12 cellular contexts compared by ENCODE assay signal in genomic region chr1:36349839-36350238, GRCh38. TPM values are rescaled to one million over a fixed set of nuclear protein-coding genes. Genes with fewer than 3 reads are reported as not detected.
A peak's percentile ranks its signal among the peaks of the same experiment; 100 is the strongest.
DNase-seq lines count a peak whose midpoint lies in the region; ATAC-seq, FAIRE-seq and TF ChIP-seq lines count a peak whose summit lies in the region.
"Had no signal": no experiment of that assay in that cellular context is flagged by ENCODE, and none has a peak within 500 bp of the region (broad histone marks: within the 10 kb centered on the region; RNA-seq: fewer than 3 reads in every experiment).

No MANE protein-coding gene starts in this region.

- no peak overlapping the region for H3K27ac Mint-ChIP-seq in GM23338

- H3K9ac ChIP-seq in GM12878 (ENCODE audit: control insufficient read depth, insufficient read depth, low read length) (peak overlapping the region; percentile 28; the same call in 1 of the 2 replicates), subcutaneous abdominal adipose tissue (ENCODE audit: low read length in 5 of 5) (peak overlapping the region in 4 of 5 donors; percentile 2 to 55 (median 33))

- TF ChIP-seq EP300 in GM12878 (IDR thresholded peaks at IDR 0.05; ENCODE audit: borderline replicate concordance in 1 of 2, control insufficient read depth in 1 of 2, low read depth in 2 of 2, low read length in 2 of 2), result no peak

- CTCF ChIA-PET in GM12878 (lab: Yijun Ruan, JAX), result interaction anchor here (0.5 to 13.5 kb wide), 8 partner anchors 17 to 510 kb away, joined by 3 to 157 read pairs (median 4); partner anchors contain the start of gene STK40

- no peak for FAIRE-seq in GM12878 (lab: Jason Lieb, UNC)
- FAIRE-seq: H1 had no signal

- H2AFZ ChIP-seq in GM12878 (ENCODE audit: control insufficient read depth, low read depth, low read length) (no peak overlapping the region), GM23338 (no peak overlapping the region)

- no peak overlapping the region for H3K4me3 Mint-ChIP-seq in GM23338
- H3K4me3 Mint-ChIP-seq: nephron had no signal

- BruUV-seq in GM12878 (replicated peaks; lab: Mats Ljungman, UMichigan), result no TSS peak

- H3K27me3 Mint-ChIP-seq in GM23338 (ENCODE audit: insufficient read depth, low read depth, poor library complexity), result peaks cover 4% of the 10 kb centered on the region

- H3K4me3 ChIP-seq in GM12878, result no peak overlapping the region
- no peak overlapping the region for H3K4me3 ChIP-seq in subcutaneous abdominal adipose tissue (ENCODE audit: low read depth in 1 of 5, low read length in 5 of 5)
- H3K4me3 ChIP-seq in GM23338, result no peak overlapping the region
- H3K4me3 ChIP-seq: cardiac muscle cell had no signal

- no peak for TF ChIP-seq RAD21 in GM12878 (IDR thresholded peaks at IDR 0.05; ENCODE audit: insufficient read depth, low read depth, low read length)

- H3K4me2 ChIP-seq in GM12878 (ENCODE audit: control insufficient read depth, insufficient read depth) (peak overlapping the region; percentile 71), GM23338 (no peak overlapping the region)

- H4K20me1 ChIP-seq in GM12878 (ENCODE audit: control insufficient read depth, insufficient read depth) (no peaks in the 10 kb centered on the region), GM23338 (replicated peaks; ENCODE audit: insufficient read depth) (no peaks in the 10 kb centered on the region)

- SMC1A ChIA-PET in GM12878 (lab: Charles Lee; ENCODE audit: uncharacterized antibody, unreplicated experiment), result interaction anchor here (1.0 to 3.6 kb wide), 7 partner anchors 10 to 72 kb away, joined by 4 to 24 read pairs (median 6); partner anchors contain the start of gene LSM10

- H3K4me1 Mint-ChIP-seq in GM23338, result peaks cover 13% of the 10 kb centered on the region

- H3K4me1 ChIP-seq in GM12878 (ENCODE audit: control insufficient read depth, insufficient read depth, low read length) (peaks cover 37% of the 10 kb centered on the region), subcutaneous abdominal adipose tissue (ENCODE audit: control insufficient read depth in 5 of 5, insufficient read depth in 5 of 5, low read length in 5 of 5) (peaks cover 7 to 43% (median 36%) of the 10 kb centered on the region in 5 donors), GM23338 (ENCODE audit: insufficient read depth) (peaks cover 5% of the 10 kb centered on the region; the same call in 1 of the 2 replicates)

- H3K27me3 ChIP-seq in GM12878 (replicated peaks in 1 of 2; ENCODE audit: control insufficient read depth in 2 of 2, insufficient read depth in 2 of 2, low read length in 1 of 2), result no peaks in the 10 kb centered on the region
- H3K27me3 ChIP-seq in subcutaneous abdominal adipose tissue (ENCODE audit: control insufficient read depth in 5 of 5, insufficient read depth in 4 of 5, low read length in 5 of 5), result no peaks in the 10 kb centered on the region
- H3K27me3 ChIP-seq in GM23338 (ENCODE audit: insufficient read depth), result no peaks in the 10 kb centered on the region
- H3K27me3 ChIP-seq: cardiac muscle cell had no signal

- H3K36me3 Mint-ChIP-seq in GM23338 (ENCODE audit: low read depth), result peaks cover 48% of the 10 kb centered on the region

- H3K36me3 ChIP-seq in KOPT-K1 (ENCODE audit: insufficient read depth, low read length) (peaks cover 58% of the 10 kb centered on the region), GM12878 (ENCODE audit: control insufficient read depth in 2 of 2, insufficient read depth in 2 of 2, low read length in 1 of 2) (peaks cover 18 to 22% of the 10 kb centered on the region in 2 experiments; a peak in 3 of 4 replicates), subcutaneous abdominal adipose tissue (ENCODE audit: control insufficient read depth in 5 of 5, insufficient read depth in 5 of 5, low read length in 5 of 5) (peaks cover 0 to 83% (median 73%) of the 10 kb centered on the region in 5 donors), GM23338 (ENCODE audit: insufficient read depth) (peaks cover 8% of the 10 kb centered on the region; the same call in 1 of the 2 replicates)

- intact Hi-C loops in GM12878 (cut with micrococcal nuclease; ENCODE audit: unreplicated experiment), result loop anchor here (2.0 kb wide), 1 partner anchor 19 kb away; no protein-coding TSS in a partner anchor
- intact Hi-C loops in left ventricle myocardium superior (cut with micrococcal nuclease), result no loop called here

- ATAC-seq in GM12878 (no peak; the same call in 2 of the 3 replicates), left ventricle myocardium superior (peak; percentile 38), GM23338 (no peak; the same call in 2 of the 3 replicates)

- 94% methylated on average over 16 of the region's 16 CpGs for WGBS in GM12878 (ENCODE audit: insufficient coverage, insufficient replicate concordance, low lambda C conversion rate, missing lambda C conversion rate)

- peak overlapping the region; percentile 45 for H3K27ac ChIP-seq in KOPT-K1 (ENCODE audit: low read depth, low read length, poor library complexity, severe bottlenecking)
- peak overlapping the region; percentile 79 for H3K27ac ChIP-seq in GM12878 (ENCODE audit: control insufficient read depth, insufficient read depth)
- peak overlapping the region; percentile 80 for H3K27ac ChIP-seq in subcutaneous abdominal adipose tissue (ENCODE audit: low read depth, low read length)
- no peak overlapping the region for H3K27ac ChIP-seq in GM23338 (ENCODE audit: low read depth)
- H3K27ac ChIP-seq: cardiac muscle cell had no signal

- DNase-seq in GM12878 (ENCODE audit: low read depth, low spot score), result no peak
- DNase-seq in left ventricle myocardium superior, result peak; percentile 45
- DNase-seq in Kasumi-1 (lab: John Stamatoyannopoulos, UW), result no peak
- no peak for DNase-seq in GM23338 (ENCODE audit: low spot score)
- DNase-seq in DMS114 treated with DMSO at 0.1 percent for 48 hours (lab: John Stamatoyannopoulos, UW; ENCODE audit: unreplicated experiment), result no peak
- DNase-seq: DMS79, hippocampal formation had no signal

- H3K9me2 ChIP-seq in GM23338 (ENCODE audit: insufficient read depth), result no peaks in the 10 kb centered on the region

- in situ Hi-C loops in GM12878 (cut with MboI), result loop anchor here (5.0 kb wide), 1 partner anchor 72 kb away; no protein-coding TSS in a partner anchor

- H3K9me3 Mint-ChIP-seq in GM23338, result no peaks in the 10 kb centered on the region
- H3K9me3 Mint-ChIP-seq: nephron had no signal

- H3F3A ChIP-seq in GM23338 (replicated peaks; ENCODE audit: low read depth), result no peaks in the 10 kb centered on the region

- POLR2A ChIA-PET in GM12878 (lab: Charles Lee), result interaction anchor here (0.5 to 2.6 kb wide), 9 partner anchors 17 to 126 kb away, joined by 3 to 15 read pairs (median 4); no protein-coding TSS in a partner anchor

- H3K79me2 ChIP-seq in GM12878 (ENCODE audit: control insufficient read depth, insufficient read depth, low read length), result no peaks in the 10 kb centered on the region; the same call in 1 of the 2 replicates
- no peaks in the 10 kb centered on the region for H3K79me2 ChIP-seq in GM23338 (replicated peaks; ENCODE audit: insufficient read depth)

- TF ChIP-seq POLR2A in GM12878 (IDR thresholded peaks at IDR 0.05; ENCODE audit: low read depth, low read length), result no peak

- TF ChIP-seq CTCF in GM12878 (IDR thresholded peaks at IDR 0.05 in 2 of 3, conservative IDR thresholded peaks at IDR 0.05 in 1 of 3; ENCODE audit: control insufficient read depth in 2 of 3, extremely low read depth in 1 of 3, insufficient read depth in 1 of 3, low read depth in 3 of 3, low read length in 3 of 3) (no peak), GM23338 (conservative IDR thresholded peaks at IDR 0.05; ENCODE audit: low read depth in 2 of 2) (no peak)

- H3K9me3 ChIP-seq in KOPT-K1 (ENCODE audit: insufficient read depth, low read length, poor library complexity, severe bottlenecking) (no peaks in the 10 kb centered on the region), GM12878 (replicated peaks; ENCODE audit: control insufficient read depth, insufficient read depth, low read length) (no peaks in the 10 kb centered on the region), subcutaneous abdominal adipose tissue (ENCODE audit: control insufficient read depth in 5 of 5, low read length in 5 of 5) (no peaks in the 10 kb centered on the region)

- RAD21 ChIA-PET in GM12878 (lab: Charles Lee; ENCODE audit: unreplicated experiment), result interaction anchor here (1.5 to 2.9 kb wide), 4 partner anchors 19 to 70 kb away, joined by 3 to 17 read pairs (median 10); partner anchors contain the start of gene STK40

RNA-seq across cellular contexts. Expression of gene EVA1B, which starts 26.4 kb away (rescaled TPM):
- total RNA-seq in GM12878 (2013; cell fraction: nucleolus; rRNA removed), result 1.2 TPM in 1 of 2 replicates, not detected in the other
- total RNA-seq in GM12878 (2014; rRNA removed), result 6.4 and 6.9 TPM in 2 replicates
- 0.32 and 0.45 TPM in 2 replicates for total RNA-seq in GM12878 (2014; rRNA removed; fragmentation: Illumina TruSeq; extraction: Trizol)
- 5.3 and 6.1 TPM in 2 replicates for total RNA-seq in GM12878 (2021)
- polyA plus RNA-seq in GM12878 (2011; ENCODE audit: low read depth), result 2.1 TPM
- polyA plus RNA-seq in GM12878 (2011; rRNA removed), result 0.58 TPM in 1 of 2 replicates, not detected in the other
- 1.5 and 2.1 TPM in 2 replicates for polyA plus RNA-seq in GM12878 (2011; cell fraction: cytosol; rRNA removed)
- 1.0 TPM in 2 replicates for polyA plus RNA-seq in GM12878 (2011; cell fraction: nucleus; rRNA removed)
- polyA plus RNA-seq in GM12878 (2012), result 9.5 and 12.8 TPM in 2 replicates
- not detected in 2 replicates for polyA plus RNA-seq in GM12878 (2014; fragmentation: Illumina TruSeq; extraction: Trizol)
- under 1 TPM in 1 of 2 experiments, not detected in 1; 0.15 TPM for polyA plus RNA-seq in GM12878 (2014; fragmentation: Nextera tagmentation; extraction: Ambion mirVana)
- polyA plus RNA-seq in GM12878 (2014; rRNA removed), result 3.4 and 6.7 TPM in 2 replicates
- polyA plus RNA-seq in GM12878 (2016; fragmentation: Nextera tagmentation; extraction: Ambion mirVana), result 1 to 10 TPM; 2.7 to 3.2 TPM
- polyA minus RNA-seq in GM12878 (2011; rRNA and poly(A)+ RNA removed), result 0.21 TPM in 1 of 2 replicates, not detected in the other
- polyA minus RNA-seq in GM12878 (2011; cell fraction: cytosol; rRNA and poly(A)+ RNA removed), result not detected in 2 replicates
- not detected in 2 replicates for polyA minus RNA-seq in GM12878 (2011; cell fraction: nucleus; rRNA and poly(A)+ RNA removed)
- total RNA-seq in left ventricle myocardium superior, result 10.8 TPM
- 27.1 and 27.3 TPM in 2 replicates for total RNA-seq in GM23338 (2014; rRNA removed; shearing (Covaris generic))
- 9.2 and 11.5 TPM in 2 replicates for polyA plus RNA-seq in GM23338 (2016; fragmentation: Nextera tagmentation; extraction: Ambion mirVana)

RNA-seq across cellular contexts. Expression of gene STK40, which starts 35.9 kb away (rescaled TPM):
- total RNA-seq in GM12878 (2013; cell fraction: nucleolus; rRNA removed), result 12.2 and 12.4 TPM in 2 replicates
- total RNA-seq in GM12878 (2014; rRNA removed), result 26.5 and 30.1 TPM in 2 replicates
- total RNA-seq in GM12878 (2014; rRNA removed; fragmentation: Illumina TruSeq; extraction: Trizol), result 13.6 and 14.3 TPM in 2 replicates
- 51.0 and 57.0 TPM in 2 replicates for total RNA-seq in GM12878 (2021)
- 11.9 TPM for polyA plus RNA-seq in GM12878 (2011; ENCODE audit: low read depth)
- polyA plus RNA-seq in GM12878 (2011; rRNA removed), result 17.2 and 29.0 TPM in 2 replicates
- polyA plus RNA-seq in GM12878 (2011; cell fraction: cytosol; rRNA removed), result 22.6 and 24.0 TPM in 2 replicates
- polyA plus RNA-seq in GM12878 (2011; cell fraction: nucleus; rRNA removed), result 20.1 and 24.6 TPM in 2 replicates
- 27.7 and 29.5 TPM in 2 replicates for polyA plus RNA-seq in GM12878 (2012)
- 11.6 and 28.4 TPM in 2 replicates for polyA plus RNA-seq in GM12878 (2014; fragmentation: Illumina TruSeq; extraction: Trizol)
- polyA plus RNA-seq in GM12878 (2014; fragmentation: Nextera tagmentation; extraction: Ambion mirVana), result 1 to 10 TPM in 1 of 2 experiments, under 1 TPM in 1; 0.27 to 2.1 TPM
- 37.0 and 40.6 TPM in 2 replicates for polyA plus RNA-seq in GM12878 (2014; rRNA removed)
- polyA plus RNA-seq in GM12878 (2016; fragmentation: Nextera tagmentation; extraction: Ambion mirVana), result 10 to 100 TPM; 39.8 to 41.7 TPM
- 22.2 and 22.4 TPM in 2 replicates for polyA minus RNA-seq in GM12878 (2011; rRNA and poly(A)+ RNA removed)
- polyA minus RNA-seq in GM12878 (2011; cell fraction: cytosol; rRNA and poly(A)+ RNA removed), result 7.1 and 7.5 TPM in 2 replicates
- polyA minus RNA-seq in GM12878 (2011; cell fraction: nucleus; rRNA and poly(A)+ RNA removed), result 3.3 and 5.7 TPM in 2 replicates
- total RNA-seq in left ventricle myocardium superior, result 78.4 TPM
- 20.0 and 20.2 TPM in 2 replicates for total RNA-seq in GM23338 (2014; rRNA removed; shearing (Covaris generic))
- 8.1 and 8.5 TPM in 2 replicates for polyA plus RNA-seq in GM23338 (2016; fragmentation: Nextera tagmentation; extraction: Ambion mirVana)

RNA-seq across cellular contexts. Expression of gene SH3D21, which starts 43.7 kb away (rescaled TPM):
- total RNA-seq in GM12878 (2013; cell fraction: nucleolus; rRNA removed), result 31.8 and 32.6 TPM in 2 replicates
- total RNA-seq in GM12878 (2014; rRNA removed) (1.9 and 3.2 TPM in 2 replicates), GM12878 (2014; rRNA removed; fragmentation: Illumina TruSeq; extraction: Trizol) (2.1 and 2.4 TPM in 2 replicates), GM12878 (2021) (4.9 and 5.5 TPM in 2 replicates), left ventricle myocardium superior (1.1 TPM)
- 17.9 TPM for polyA plus RNA-seq in GM12878 (2011; ENCODE audit: low read depth)
- polyA plus RNA-seq in GM12878 (2011; rRNA removed) (2.1 and 2.5 TPM in 2 replicates), GM12878 (2014; fragmentation: Illumina TruSeq; extraction: Trizol) (2.3 and 5.1 TPM in 2 replicates), GM12878 (2014; fragmentation: Nextera tagmentation; extraction: Ambion mirVana) (under 1 TPM; 0.06 to 0.11 TPM), GM12878 (2014; rRNA removed) (5.7 and 5.9 TPM in 2 replicates), GM12878 (2016; fragmentation: Nextera tagmentation; extraction: Ambion mirVana) (1 to 10 TPM in 1 of 2 experiments, under 1 TPM in 1; 0.19 to 2.1 TPM), GM23338 (2016; fragmentation: Nextera tagmentation; extraction: Ambion mirVana) (3.1 and 3.7 TPM in 2 replicates)
- 1.9 and 2.3 TPM in 2 replicates for polyA plus RNA-seq in GM12878 (2011; cell fraction: cytosol; rRNA removed)
- polyA plus RNA-seq in GM12878 (2011; cell fraction: nucleus; rRNA removed), result 24.3 and 33.9 TPM in 2 replicates
- 17.2 and 21.1 TPM in 2 replicates for polyA plus RNA-seq in GM12878 (2012)
- 0.88 and 4.3 TPM in 2 replicates for polyA minus RNA-seq in GM12878 (2011; rRNA and poly(A)+ RNA removed)
- polyA minus RNA-seq in GM12878 (2011; cell fraction: cytosol; rRNA and poly(A)+ RNA removed), result 0.62 and 1.7 TPM in 2 replicates
- polyA minus RNA-seq in GM12878 (2011; cell fraction: nucleus; rRNA and poly(A)+ RNA removed), result 4.8 and 7.2 TPM in 2 replicates
- 4.4 and 6.3 TPM in 2 replicates for total RNA-seq in GM23338 (2014; rRNA removed; shearing (Covaris generic))

RNA-seq across cellular contexts. Expression of gene LSM10, which starts 47.9 kb away (rescaled TPM):
- total RNA-seq in GM12878 (2013; cell fraction: nucleolus; rRNA removed), result 4.2 and 6.5 TPM in 2 replicates
- 43.3 and 48.3 TPM in 2 replicates for total RNA-seq in GM12878 (2014; rRNA removed)
- total RNA-seq in GM12878 (2014; rRNA removed; fragmentation: Illumina TruSeq; extraction: Trizol), result 11.9 and 13.1 TPM in 2 replicates
- 53.6 and 56.6 TPM in 2 replicates for total RNA-seq in GM12878 (2021)
- 39.7 TPM for polyA plus RNA-seq in GM12878 (2011; ENCODE audit: low read depth)
- 35.3 and 58.4 TPM in 2 replicates for polyA plus RNA-seq in GM12878 (2011; rRNA removed)
- 70.9 and 107 TPM in 2 replicates for polyA plus RNA-seq in GM12878 (2011; cell fraction: cytosol; rRNA removed)
- 31.8 and 32.9 TPM in 2 replicates for polyA plus RNA-seq in GM12878 (2011; cell fraction: nucleus; rRNA removed)
- 42.3 and 45.0 TPM in 2 replicates for polyA plus RNA-seq in GM12878 (2012)
- 34.1 and 68.0 TPM in 2 replicates for polyA plus RNA-seq in GM12878 (2014; fragmentation: Illumina TruSeq; extraction: Trizol)
- 10 to 100 TPM; 26.6 to 36.0 TPM for polyA plus RNA-seq in GM12878 (2014; fragmentation: Nextera tagmentation; extraction: Ambion mirVana)
- polyA plus RNA-seq in GM12878 (2014; rRNA removed), result 99.8 and 103 TPM in 2 replicates
- 10 to 100 TPM; 85.9 to 97.3 TPM for polyA plus RNA-seq in GM12878 (2016; fragmentation: Nextera tagmentation; extraction: Ambion mirVana)
- polyA minus RNA-seq in GM12878 (2011; rRNA and poly(A)+ RNA removed), result 38.8 and 41.3 TPM in 2 replicates
- 10.7 and 23.7 TPM in 2 replicates for polyA minus RNA-seq in GM12878 (2011; cell fraction: cytosol; rRNA and poly(A)+ RNA removed)
- polyA minus RNA-seq in GM12878 (2011; cell fraction: nucleus; rRNA and poly(A)+ RNA removed), result 11.6 and 17.0 TPM in 2 replicates
- total RNA-seq in left ventricle myocardium superior, result 58.7 TPM
- total RNA-seq in GM23338 (2014; rRNA removed; shearing (Covaris generic)), result 27.5 and 28.6 TPM in 2 replicates
- polyA plus RNA-seq in GM23338 (2016; fragmentation: Nextera tagmentation; extraction: Ambion mirVana), result 96.2 and 98.9 TPM in 2 replicates
